Comparison of ENCODE assay signal across 1 cellular context in the genomic region with DNA sequence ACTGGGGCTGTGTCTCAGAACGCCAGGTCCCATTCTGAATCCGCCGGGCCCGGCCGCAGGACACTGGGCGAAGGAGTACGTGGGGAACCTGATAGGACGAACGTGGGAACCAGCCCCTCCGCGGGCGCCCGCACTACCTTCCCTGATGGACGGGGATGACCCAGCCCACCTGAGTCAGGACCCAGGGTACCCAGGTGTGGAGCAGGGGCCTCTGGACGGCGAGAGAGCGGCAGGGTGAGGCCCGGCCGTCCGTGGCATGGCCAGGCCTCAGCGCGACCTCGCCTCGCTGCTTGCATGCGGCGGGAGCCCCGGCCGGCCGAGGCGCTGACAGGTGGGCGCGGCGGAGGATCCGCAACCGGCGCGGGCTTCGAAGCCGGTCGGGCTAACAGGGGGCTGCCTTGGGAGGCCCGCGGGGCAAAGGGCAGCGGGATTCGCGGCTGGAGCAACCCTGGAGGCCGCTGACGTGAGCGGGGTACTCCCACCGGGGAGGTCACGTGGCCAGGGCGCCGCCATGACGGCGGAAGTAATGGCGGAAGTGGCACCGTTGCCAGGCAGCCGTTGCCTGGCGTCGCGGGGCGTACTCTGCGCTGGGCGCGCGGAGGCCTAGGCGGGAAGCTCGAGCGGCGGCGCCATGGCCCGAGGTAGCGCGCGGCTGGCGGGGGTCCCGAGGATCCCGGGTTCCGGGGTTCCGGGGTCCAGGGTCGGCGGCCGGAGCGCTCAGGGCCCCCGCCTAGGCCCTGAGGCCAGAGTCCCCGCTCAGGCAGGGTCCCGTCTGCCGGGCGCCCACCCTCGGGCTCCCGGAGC.
TF ChIP-seq lines count a peak whose summit lies in the region.

A gene (plus strand): TSS at position 580 of the 804 bp plus-strand sequence. CDS start 52 bp downstream, at position 632.

TF ChIP-seq in HepG2, 621 proteins besides CTCF, POLR2A, EP300 and RAD21 (continued from another document and continues in another):
- TF ChIP-seq, protein P1, sequence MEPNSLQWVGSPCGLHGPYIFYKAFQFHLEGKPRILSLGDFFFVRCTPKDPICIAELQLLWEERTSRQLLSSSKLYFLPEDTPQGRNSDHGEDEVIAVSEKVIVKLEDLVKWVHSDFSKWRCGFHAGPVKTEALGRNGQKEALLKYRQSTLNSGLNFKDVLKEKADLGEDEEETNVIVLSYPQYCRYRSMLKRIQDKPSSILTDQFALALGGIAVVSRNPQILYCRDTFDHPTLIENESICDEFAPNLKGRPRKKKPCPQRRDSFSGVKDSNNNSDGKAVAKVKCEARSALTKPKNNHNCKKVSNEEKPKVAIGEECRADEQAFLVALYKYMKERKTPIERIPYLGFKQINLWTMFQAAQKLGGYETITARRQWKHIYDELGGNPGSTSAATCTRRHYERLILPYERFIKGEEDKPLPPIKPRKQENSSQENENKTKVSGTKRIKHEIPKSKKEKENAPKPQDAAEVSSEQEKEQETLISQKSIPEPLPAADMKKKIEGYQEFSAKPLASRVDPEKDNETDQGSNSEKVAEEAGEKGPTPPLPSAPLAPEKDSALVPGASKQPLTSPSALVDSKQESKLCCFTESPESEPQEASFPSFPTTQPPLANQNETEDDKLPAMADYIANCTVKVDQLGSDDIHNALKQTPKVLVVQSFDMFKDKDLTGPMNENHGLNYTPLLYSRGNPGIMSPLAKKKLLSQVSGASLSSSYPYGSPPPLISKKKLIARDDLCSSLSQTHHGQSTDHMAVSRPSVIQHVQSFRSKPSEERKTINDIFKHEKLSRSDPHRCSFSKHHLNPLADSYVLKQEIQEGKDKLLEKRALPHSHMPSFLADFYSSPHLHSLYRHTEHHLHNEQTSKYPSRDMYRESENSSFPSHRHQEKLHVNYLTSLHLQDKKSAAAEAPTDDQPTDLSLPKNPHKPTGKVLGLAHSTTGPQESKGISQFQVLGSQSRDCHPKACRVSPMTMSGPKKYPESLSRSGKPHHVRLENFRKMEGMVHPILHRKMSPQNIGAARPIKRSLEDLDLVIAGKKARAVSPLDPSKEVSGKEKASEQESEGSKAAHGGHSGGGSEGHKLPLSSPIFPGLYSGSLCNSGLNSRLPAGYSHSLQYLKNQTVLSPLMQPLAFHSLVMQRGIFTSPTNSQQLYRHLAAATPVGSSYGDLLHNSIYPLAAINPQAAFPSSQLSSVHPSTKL (CRISPR knock-in tag; IDR thresholded peaks at IDR 0.05), result peak; percentile 51
- no peak for TF ChIP-seq GZF1 (CRISPR knock-in tag; IDR thresholded peaks at IDR 0.05)
- TF ChIP-seq, protein P2, sequence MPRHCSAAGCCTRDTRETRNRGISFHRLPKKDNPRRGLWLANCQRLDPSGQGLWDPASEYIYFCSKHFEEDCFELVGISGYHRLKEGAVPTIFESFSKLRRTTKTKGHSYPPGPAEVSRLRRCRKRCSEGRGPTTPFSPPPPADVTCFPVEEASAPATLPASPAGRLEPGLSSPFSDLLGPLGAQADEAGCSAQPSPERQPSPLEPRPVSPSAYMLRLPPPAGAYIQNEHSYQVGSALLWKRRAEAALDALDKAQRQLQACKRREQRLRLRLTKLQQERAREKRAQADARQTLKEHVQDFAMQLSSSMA (CRISPR knock-in tag; IDR thresholded peaks at IDR 0.05), result peak; percentile 79; the same call in 1 of the 2 replicates
- no peak for TF ChIP-seq MTA3 (CRISPR knock-in tag; IDR thresholded peaks at IDR 0.05)
- TF ChIP-seq ZNF724P (CRISPR knock-in tag; IDR thresholded peaks at IDR 0.05; ENCODE audit: borderline replicate concordance), result peak; percentile 97
- peak; percentile 53; the same call in 1 of the 2 replicates for TF ChIP-seq EED (CRISPR knock-in tag; IDR thresholded peaks at IDR 0.05)
- TF ChIP-seq TOPORS (CRISPR knock-in tag; IDR thresholded peaks at IDR 0.05), result peak; percentile 93
- TF ChIP-seq ZNF720 (CRISPR knock-in tag; IDR thresholded peaks at IDR 0.05), result no peak
- TF ChIP-seq ZC3H4 (CRISPR knock-in tag; IDR thresholded peaks at IDR 0.05; ENCODE audit: borderline replicate concordance), result no peak
- peak; percentile 69; the same call in 1 of the 2 replicates for TF ChIP-seq ZNF264 (CRISPR knock-in tag; IDR thresholded peaks at IDR 0.05)
- peak; percentile 63 for TF ChIP-seq ZNF143 (CRISPR knock-in tag; IDR thresholded peaks at IDR 0.05)
- no peak for TF ChIP-seq ZNF317 (CRISPR knock-in tag; IDR thresholded peaks at IDR 0.05)
- TF ChIP-seq ZNF274 (CRISPR knock-in tag; IDR thresholded peaks at IDR 0.05), result peak; percentile 56
- 0 out of 2 replicates have a peak, but pooled peaks have one; percentile 17 for TF ChIP-seq GATAD2A (CRISPR knock-in tag; IDR thresholded peaks at IDR 0.05)
- TF ChIP-seq SOX5 (CRISPR knock-in tag; IDR thresholded peaks at IDR 0.05; ENCODE audit: borderline replicate concordance), result peak; percentile 59; the same call in 1 of the 2 replicates
- TF ChIP-seq ERF (CRISPR knock-in tag; IDR thresholded peaks at IDR 0.05), result peak; percentile 76
- peak; percentile 92 for TF ChIP-seq POGZ (CRISPR knock-in tag; IDR thresholded peaks at IDR 0.05)
- TF ChIP-seq MXD4 (CRISPR knock-in tag; IDR thresholded peaks at IDR 0.05), result peak; percentile 98
- no peak; the same call in 1 of the 2 replicates for TF ChIP-seq ZNF460 (CRISPR knock-in tag; IDR thresholded peaks at IDR 0.05; ENCODE audit: borderline replicate concordance)
- TF ChIP-seq, protein P3, sequence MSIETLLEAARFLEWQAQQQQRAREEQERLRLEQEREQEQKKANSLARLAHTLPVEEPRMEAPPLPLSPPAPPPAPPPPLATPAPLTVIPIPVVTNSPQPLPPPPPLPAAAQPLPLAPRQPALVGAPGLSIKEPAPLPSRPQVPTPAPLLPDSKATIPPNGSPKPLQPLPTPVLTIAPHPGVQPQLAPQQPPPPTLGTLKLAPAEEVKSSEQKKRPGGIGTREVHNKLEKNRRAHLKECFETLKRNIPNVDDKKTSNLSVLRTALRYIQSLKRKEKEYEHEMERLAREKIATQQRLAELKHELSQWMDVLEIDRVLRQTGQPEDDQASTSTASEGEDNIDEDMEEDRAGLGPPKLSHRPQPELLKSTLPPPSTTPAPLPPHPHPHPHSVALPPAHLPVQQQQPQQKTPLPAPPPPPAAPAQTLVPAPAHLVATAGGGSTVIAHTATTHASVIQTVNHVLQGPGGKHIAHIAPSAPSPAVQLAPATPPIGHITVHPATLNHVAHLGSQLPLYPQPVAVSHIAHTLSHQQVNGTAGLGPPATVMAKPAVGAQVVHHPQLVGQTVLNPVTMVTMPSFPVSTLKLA (IDR thresholded peaks at IDR 0.05), result peak; percentile 77
- TF ChIP-seq, protein P4, sequence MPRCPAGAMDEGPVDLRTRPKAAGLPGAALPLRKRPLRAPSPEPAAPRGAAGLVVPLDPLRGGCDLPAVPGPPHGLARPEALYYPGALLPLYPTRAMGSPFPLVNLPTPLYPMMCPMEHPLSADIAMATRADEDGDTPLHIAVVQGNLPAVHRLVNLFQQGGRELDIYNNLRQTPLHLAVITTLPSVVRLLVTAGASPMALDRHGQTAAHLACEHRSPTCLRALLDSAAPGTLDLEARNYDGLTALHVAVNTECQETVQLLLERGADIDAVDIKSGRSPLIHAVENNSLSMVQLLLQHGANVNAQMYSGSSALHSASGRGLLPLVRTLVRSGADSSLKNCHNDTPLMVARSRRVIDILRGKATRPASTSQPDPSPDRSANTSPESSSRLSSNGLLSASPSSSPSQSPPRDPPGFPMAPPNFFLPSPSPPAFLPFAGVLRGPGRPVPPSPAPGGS (CRISPR knock-in tag; IDR thresholded peaks at IDR 0.05), result peak; percentile 67
- TF ChIP-seq ZNF30 (CRISPR knock-in tag; IDR thresholded peaks at IDR 0.05), result peak; percentile 66; the same call in 1 of the 2 replicates
- TF ChIP-seq, protein P5, sequence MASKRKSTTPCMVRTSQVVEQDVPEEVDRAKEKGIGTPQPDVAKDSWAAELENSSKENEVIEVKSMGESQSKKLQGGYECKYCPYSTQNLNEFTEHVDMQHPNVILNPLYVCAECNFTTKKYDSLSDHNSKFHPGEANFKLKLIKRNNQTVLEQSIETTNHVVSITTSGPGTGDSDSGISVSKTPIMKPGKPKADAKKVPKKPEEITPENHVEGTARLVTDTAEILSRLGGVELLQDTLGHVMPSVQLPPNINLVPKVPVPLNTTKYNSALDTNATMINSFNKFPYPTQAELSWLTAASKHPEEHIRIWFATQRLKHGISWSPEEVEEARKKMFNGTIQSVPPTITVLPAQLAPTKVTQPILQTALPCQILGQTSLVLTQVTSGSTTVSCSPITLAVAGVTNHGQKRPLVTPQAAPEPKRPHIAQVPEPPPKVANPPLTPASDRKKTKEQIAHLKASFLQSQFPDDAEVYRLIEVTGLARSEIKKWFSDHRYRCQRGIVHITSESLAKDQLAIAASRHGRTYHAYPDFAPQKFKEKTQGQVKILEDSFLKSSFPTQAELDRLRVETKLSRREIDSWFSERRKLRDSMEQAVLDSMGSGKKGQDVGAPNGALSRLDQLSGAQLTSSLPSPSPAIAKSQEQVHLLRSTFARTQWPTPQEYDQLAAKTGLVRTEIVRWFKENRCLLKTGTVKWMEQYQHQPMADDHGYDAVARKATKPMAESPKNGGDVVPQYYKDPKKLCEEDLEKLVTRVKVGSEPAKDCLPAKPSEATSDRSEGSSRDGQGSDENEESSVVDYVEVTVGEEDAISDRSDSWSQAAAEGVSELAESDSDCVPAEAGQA (IDR thresholded peaks at IDR 0.05; ENCODE audit: low read depth), result peak; percentile 83
- TF ChIP-seq, protein P5 (CRISPR knock-in tag; IDR thresholded peaks at IDR 0.05; ENCODE audit: borderline replicate concordance), result peak; percentile 62; the same call in 1 of the 2 replicates
- no peak for TF ChIP-seq ARNT (IDR thresholded peaks at IDR 0.05)
- peak; percentile 66 for TF ChIP-seq ZSCAN29 (CRISPR knock-in tag; conservative IDR thresholded peaks at IDR 0.05)
- TF ChIP-seq ZNF337 (CRISPR knock-in tag; IDR thresholded peaks at IDR 0.05; ENCODE audit: borderline replicate concordance, low read depth), result 0 out of 2 replicates have a peak, but pooled peaks have one; percentile 43
- TF ChIP-seq, protein P6, sequence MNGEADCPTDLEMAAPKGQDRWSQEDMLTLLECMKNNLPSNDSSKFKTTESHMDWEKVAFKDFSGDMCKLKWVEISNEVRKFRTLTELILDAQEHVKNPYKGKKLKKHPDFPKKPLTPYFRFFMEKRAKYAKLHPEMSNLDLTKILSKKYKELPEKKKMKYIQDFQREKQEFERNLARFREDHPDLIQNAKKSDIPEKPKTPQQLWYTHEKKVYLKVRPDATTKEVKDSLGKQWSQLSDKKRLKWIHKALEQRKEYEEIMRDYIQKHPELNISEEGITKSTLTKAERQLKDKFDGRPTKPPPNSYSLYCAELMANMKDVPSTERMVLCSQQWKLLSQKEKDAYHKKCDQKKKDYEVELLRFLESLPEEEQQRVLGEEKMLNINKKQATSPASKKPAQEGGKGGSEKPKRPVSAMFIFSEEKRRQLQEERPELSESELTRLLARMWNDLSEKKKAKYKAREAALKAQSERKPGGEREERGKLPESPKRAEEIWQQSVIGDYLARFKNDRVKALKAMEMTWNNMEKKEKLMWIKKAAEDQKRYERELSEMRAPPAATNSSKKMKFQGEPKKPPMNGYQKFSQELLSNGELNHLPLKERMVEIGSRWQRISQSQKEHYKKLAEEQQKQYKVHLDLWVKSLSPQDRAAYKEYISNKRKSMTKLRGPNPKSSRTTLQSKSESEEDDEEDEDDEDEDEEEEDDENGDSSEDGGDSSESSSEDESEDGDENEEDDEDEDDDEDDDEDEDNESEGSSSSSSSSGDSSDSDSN (CRISPR knock-in tag; IDR thresholded peaks at IDR 0.05), result peak; percentile 87
- peak; percentile 74 for TF ChIP-seq KLF12 (CRISPR knock-in tag; IDR thresholded peaks at IDR 0.05; ENCODE audit: borderline replicate concordance)
- TF ChIP-seq ASH2L (IDR thresholded peaks at IDR 0.05; ENCODE audit: insufficient read length, low read depth, low read length), result peak; percentile 48
- TF ChIP-seq PHF5A (CRISPR knock-in tag; IDR thresholded peaks at IDR 0.05; ENCODE audit: low read depth, unreplicated experiment), result no peak
- TF ChIP-seq, protein P7, sequence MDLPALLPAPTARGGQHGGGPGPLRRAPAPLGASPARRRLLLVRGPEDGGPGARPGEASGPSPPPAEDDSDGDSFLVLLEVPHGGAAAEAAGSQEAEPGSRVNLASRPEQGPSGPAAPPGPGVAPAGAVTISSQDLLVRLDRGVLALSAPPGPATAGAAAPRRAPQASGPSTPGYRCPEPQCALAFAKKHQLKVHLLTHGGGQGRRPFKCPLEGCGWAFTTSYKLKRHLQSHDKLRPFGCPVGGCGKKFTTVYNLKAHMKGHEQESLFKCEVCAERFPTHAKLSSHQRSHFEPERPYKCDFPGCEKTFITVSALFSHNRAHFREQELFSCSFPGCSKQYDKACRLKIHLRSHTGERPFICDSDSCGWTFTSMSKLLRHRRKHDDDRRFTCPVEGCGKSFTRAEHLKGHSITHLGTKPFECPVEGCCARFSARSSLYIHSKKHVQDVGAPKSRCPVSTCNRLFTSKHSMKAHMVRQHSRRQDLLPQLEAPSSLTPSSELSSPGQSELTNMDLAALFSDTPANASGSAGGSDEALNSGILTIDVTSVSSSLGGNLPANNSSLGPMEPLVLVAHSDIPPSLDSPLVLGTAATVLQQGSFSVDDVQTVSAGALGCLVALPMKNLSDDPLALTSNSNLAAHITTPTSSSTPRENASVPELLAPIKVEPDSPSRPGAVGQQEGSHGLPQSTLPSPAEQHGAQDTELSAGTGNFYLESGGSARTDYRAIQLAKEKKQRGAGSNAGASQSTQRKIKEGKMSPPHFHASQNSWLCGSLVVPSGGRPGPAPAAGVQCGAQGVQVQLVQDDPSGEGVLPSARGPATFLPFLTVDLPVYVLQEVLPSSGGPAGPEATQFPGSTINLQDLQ (CRISPR knock-in tag; IDR thresholded peaks at IDR 0.05), result no peak
- peak; percentile 86; the same call in 1 of the 2 replicates for TF ChIP-seq ZNF451 (CRISPR knock-in tag; IDR thresholded peaks at IDR 0.05)
- no peak for TF ChIP-seq HMGA1 (CRISPR knock-in tag; conservative IDR thresholded peaks at IDR 0.05)
